Comparison of ENCODE assay signal across 31 cellular contexts in the genomic region with DNA sequence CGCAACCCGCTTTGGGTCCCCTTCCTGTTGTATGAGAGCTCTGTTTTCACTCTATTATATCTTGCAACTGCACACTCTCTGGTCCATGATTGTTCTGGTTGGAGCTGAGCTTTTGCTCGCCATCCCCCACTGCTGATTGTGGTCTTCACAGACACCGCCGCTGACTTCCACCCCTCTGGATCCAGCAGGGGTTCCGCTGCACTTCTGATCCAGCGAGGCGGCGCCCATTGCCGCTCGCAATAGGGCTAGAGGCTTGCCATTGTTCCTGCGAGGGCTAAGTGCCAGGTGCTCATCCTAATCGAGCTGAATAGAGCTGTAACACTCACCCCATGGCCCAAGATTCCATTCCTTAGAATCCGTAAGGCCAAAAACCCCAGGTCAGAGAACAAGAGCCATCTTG.
"Had no signal": no experiment of that assay in that cellular context is flagged by ENCODE, and none has a peak within 500 bp of the region (broad histone marks: within the 10 kb centered on the region; RNA-seq: fewer than 3 reads in every experiment).

No MANE protein-coding gene starts in this region.

- H3K27me3 Mint-ChIP-seq: activated B cell treated with CpG ODN at 0.5 μM for 24 hours; activated CD4-positive, alpha-beta memory T cell treated with anti-CD3 and anti-CD28 coated beads for 36 hours; activated CD4-positive, alpha-beta T cell treated with anti-CD3 and anti-CD28 coated beads, Interleukin-2, amount 10 ng/mL, durations not matched to agents 24 days and 14 days; activated CD8-positive, alpha-beta T cell treated with anti-CD3 and anti-CD28 coated beads for 36 hours; activated naive CD4-positive, alpha-beta T cell treated with anti-CD3 and anti-CD28 coated beads, Interleukin-2, amount 10 ng/mL, durations not matched to agents 7 days and 5 days; activated naive CD4-positive, alpha-beta T cell treated with anti-CD3 and anti-CD28 coated beads, Interleukin-2, amount 50 U/mL, for 24 hours; activated naive CD8-positive, alpha-beta T cell; activated naive CD8-positive, alpha-beta T cell treated with anti-CD3 and anti-CD28 coated beads, Interleukin-2, amount 10 ng/mL, durations not matched to agents 7 days and 5 days; activated naive CD8-positive, alpha-beta T cell treated with anti-CD3 and anti-CD28 coated beads, Interleukin-2, amount 50 U/mL, for 24 hours; activated T-cell treated with anti-CD3 and anti-CD28 coated beads, Interleukin-2, amount 50 U/mL, for 24 hours; central memory CD8-positive, alpha-beta T cell had no signal

- DNase-seq: activated B cell treated with CpG ODN at 0.5 μM for 24 hours; activated CD4-positive, alpha-beta memory T cell treated with anti-CD3 and anti-CD28 coated beads for 36 hours; activated CD4-positive, alpha-beta T cell treated with anti-CD3 and anti-CD28 coated beads for 4 hours; activated CD4-positive, alpha-beta T cell treated with anti-CD3 and anti-CD28 coated beads, Interleukin-2, amount 10 ng/mL, durations not matched to agents 24 days and 14 days; activated CD4-positive, alpha-beta T cell treated with anti-CD3 and anti-CD28 coated beads, Interleukin-2, amount 50 U/mL, for 1 hour; activated CD4-positive, alpha-beta T cell treated with anti-CD3 and anti-CD28 coated beads, Interleukin-2, amount 50 U/mL, for 4 hours; activated CD4-positive, CD25-positive, alpha-beta regulatory T cell treated with anti-CD3 and anti-CD28 coated beads, Interleukin-2, amount 50 U/mL, for 72 hours; activated CD8-positive, alpha-beta memory T cell treated with anti-CD3 and anti-CD28 coated beads, Interleukin-2, amount 50 U/mL, for 4 hours; activated CD8-positive, alpha-beta T cell treated with anti-CD3 and anti-CD28 coated beads for 36 hours; activated effector memory CD4-positive, alpha-beta T cell treated with Interleukin-2 at 50 U/mL for 16 hours; activated gamma-delta T cell; activated naive CD4-positive, alpha-beta T cell treated with anti-CD3 and anti-CD28 coated beads, Interleukin-2, amount 10 ng/mL, durations not matched to agents 7 days and 5 days; activated naive CD4-positive, alpha-beta T cell treated with Interleukin-2 at 50 U/mL for 16 hours; activated naive CD8-positive, alpha-beta T cell treated with anti-CD3 and anti-CD28 coated beads, Interleukin-2, amount 10 ng/mL, durations not matched to agents 7 days and 5 days; activated naive CD8-positive, alpha-beta T cell treated with anti-CD3 and anti-CD28 coated beads, Interleukin-2, amount 50 U/mL, for 24 hours; activated T-cell treated with anti-CD3 and anti-CD28 coated beads, Interleukin-2, amount 50 U/mL, for 24 hours; activated T-cell treated with anti-CD3 and anti-CD28 coated beads, Interleukin-2, amount 50 U/mL, for 48 hours; amygdala; anterior cingulate cortex; caudate nucleus; cerebellar nuclear complex; T-helper 1 cell; T-helper 2 cell; T-helper 9 cell had no signal

- H3K4me3 Mint-ChIP-seq: activated B cell treated with CpG ODN at 0.5 μM for 24 hours; activated CD4-positive, alpha-beta memory T cell treated with anti-CD3 and anti-CD28 coated beads for 36 hours; activated CD4-positive, alpha-beta T cell treated with anti-CD3 and anti-CD28 coated beads, Interleukin-2, amount 10 ng/mL, durations not matched to agents 24 days and 14 days; activated CD8-positive, alpha-beta T cell treated with anti-CD3 and anti-CD28 coated beads for 36 hours; activated naive CD4-positive, alpha-beta T cell treated with anti-CD3 and anti-CD28 coated beads, Interleukin-2, amount 10 ng/mL, durations not matched to agents 7 days and 5 days; activated naive CD4-positive, alpha-beta T cell treated with anti-CD3 and anti-CD28 coated beads, Interleukin-2, amount 50 U/mL, for 24 hours; activated naive CD8-positive, alpha-beta T cell; activated naive CD8-positive, alpha-beta T cell treated with anti-CD3 and anti-CD28 coated beads, Interleukin-2, amount 10 ng/mL, durations not matched to agents 7 days and 5 days; activated naive CD8-positive, alpha-beta T cell treated with anti-CD3 and anti-CD28 coated beads, Interleukin-2, amount 50 U/mL, for 24 hours; activated T-cell treated with anti-CD3 and anti-CD28 coated beads, Interleukin-2, amount 50 U/mL, for 24 hours; brain; central memory CD8-positive, alpha-beta T cell; T-helper 1 cell treated with Interleukin-12 subunit alpha and Interleukin-12 subunit beta and Interleukin-4 antibody, amounts not matched to agents 30 μg/mL and 1 μg/mL, for 36 hours; T-helper 2 cell treated with Interferon-gamma antibody and Interleukin-4, amounts not matched to agents 5 μg/mL and 100 μg/mL, for 36 hours had no signal

- H3K27ac Mint-ChIP-seq: activated B cell treated with CpG ODN at 0.5 μM for 24 hours; activated CD4-positive, alpha-beta memory T cell treated with anti-CD3 and anti-CD28 coated beads for 36 hours; activated CD4-positive, alpha-beta T cell treated with anti-CD3 and anti-CD28 coated beads, Interleukin-2, amount 10 ng/mL, durations not matched to agents 24 days and 14 days; activated CD8-positive, alpha-beta T cell treated with anti-CD3 and anti-CD28 coated beads for 36 hours; activated naive CD4-positive, alpha-beta T cell treated with anti-CD3 and anti-CD28 coated beads, Interleukin-2, amount 10 ng/mL, durations not matched to agents 7 days and 5 days; activated naive CD4-positive, alpha-beta T cell treated with anti-CD3 and anti-CD28 coated beads, Interleukin-2, amount 50 U/mL, for 24 hours; activated naive CD8-positive, alpha-beta T cell; activated naive CD8-positive, alpha-beta T cell treated with anti-CD3 and anti-CD28 coated beads, Interleukin-2, amount 10 ng/mL, durations not matched to agents 7 days and 5 days; activated naive CD8-positive, alpha-beta T cell treated with anti-CD3 and anti-CD28 coated beads, Interleukin-2, amount 50 U/mL, for 24 hours; activated T-cell treated with anti-CD3 and anti-CD28 coated beads, Interleukin-2, amount 50 U/mL, for 24 hours; activated T-helper 2 cell treated with anti-CD3 and anti-CD28 coated beads, Interferon-gamma antibody, Interleukin-2, Interleukin-4, amounts not matched to agents 10 μg/mL and 5 μg/mL and 100 μg/mL, durations not matched to agents 14 hours and 24 hours and 36 hours; brain; T-helper 1 cell treated with Interleukin-12 subunit alpha and Interleukin-12 subunit beta and Interleukin-4 antibody, amounts not matched to agents 30 μg/mL and 1 μg/mL, for 36 hours; T-helper 2 cell treated with Interferon-gamma antibody and Interleukin-4, amounts not matched to agents 5 μg/mL and 100 μg/mL, for 36 hours had no signal

- H3K36me3 Mint-ChIP-seq: activated CD4-positive, alpha-beta memory T cell treated with anti-CD3 and anti-CD28 coated beads for 36 hours; activated naive CD4-positive, alpha-beta T cell treated with anti-CD3 and anti-CD28 coated beads, Interleukin-2, amount 10 ng/mL, durations not matched to agents 7 days and 5 days; activated naive CD4-positive, alpha-beta T cell treated with anti-CD3 and anti-CD28 coated beads, Interleukin-2, amount 50 U/mL, for 24 hours; activated naive CD8-positive, alpha-beta T cell; activated naive CD8-positive, alpha-beta T cell treated with anti-CD3 and anti-CD28 coated beads, Interleukin-2, amount 10 ng/mL, durations not matched to agents 7 days and 5 days; brain had no signal

- H3K4me1 Mint-ChIP-seq: activated B cell treated with CpG ODN at 0.5 μM for 24 hours; activated CD4-positive, alpha-beta T cell treated with anti-CD3 and anti-CD28 coated beads, Interleukin-2, amount 10 ng/mL, durations not matched to agents 24 days and 14 days; activated naive CD4-positive, alpha-beta T cell treated with anti-CD3 and anti-CD28 coated beads, Interleukin-2, amount 10 ng/mL, durations not matched to agents 7 days and 5 days; activated naive CD4-positive, alpha-beta T cell treated with anti-CD3 and anti-CD28 coated beads, Interleukin-2, amount 50 U/mL, for 24 hours; activated naive CD8-positive, alpha-beta T cell treated with anti-CD3 and anti-CD28 coated beads, Interleukin-2, amount 10 ng/mL, durations not matched to agents 7 days and 5 days; activated naive CD8-positive, alpha-beta T cell treated with anti-CD3 and anti-CD28 coated beads, Interleukin-2, amount 50 U/mL, for 24 hours; brain; central memory CD8-positive, alpha-beta T cell had no signal
